In the genomic region with DNA sequence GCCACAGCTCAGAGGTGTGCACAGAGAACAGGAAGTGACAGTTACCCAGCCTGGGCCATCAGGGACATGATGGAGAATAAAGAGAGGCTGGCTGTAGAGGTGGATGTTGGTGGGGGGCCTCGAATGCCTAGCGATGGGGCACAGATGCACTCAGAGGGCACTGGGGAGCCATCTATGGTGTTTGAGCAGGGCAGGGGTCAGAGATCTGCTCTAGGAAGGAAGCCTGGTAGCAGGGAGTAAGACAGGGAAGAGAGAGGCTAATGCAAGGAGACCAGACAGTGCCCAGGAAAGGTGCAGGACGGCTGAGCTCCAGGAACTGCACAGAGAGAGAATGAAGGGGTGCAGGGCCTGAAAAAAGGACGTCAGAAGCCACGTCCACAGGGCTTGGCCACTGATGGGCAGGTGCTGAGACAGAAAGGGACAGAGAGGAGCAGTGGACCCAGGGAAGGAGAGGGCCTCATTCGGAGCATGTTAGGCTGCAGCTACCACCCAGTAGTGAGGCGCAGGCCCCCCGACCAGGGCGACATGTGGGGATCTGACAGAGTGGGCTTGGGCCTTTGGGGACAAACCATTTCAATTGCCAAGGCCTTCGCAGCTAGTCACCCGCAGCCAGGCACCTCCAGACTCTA, we compare ENCODE assay signal across 18 cellular contexts. TPM values are rescaled to one million over a fixed set of nuclear protein-coding genes. Genes with fewer than 3 reads are reported as not detected.
DNase-seq lines count a peak whose midpoint lies in the region; ATAC-seq and TF ChIP-seq lines count a peak whose summit lies in the region.
"Had no signal": no experiment of that assay in that cellular context is flagged by ENCODE, and none has a peak within 500 bp of the region (broad histone marks: within the 10 kb centered on the region; RNA-seq: fewer than 3 reads in every experiment).

No MANE protein-coding gene starts in this region.

- POLR2A ChIA-PET in activated CD8-positive, alpha-beta T cell treated with anti-CD3 and anti-CD28 coated beads for 36 hours (lab: Charles Lee): interaction anchor here (0.8 to 6.3 kb wide), 3 partner anchors 9 to 17 kb away, joined by 3 to 24 read pairs (median 3); no protein-coding TSS in a partner anchor

- H3K9me3 ChIP-seq in BLaER1: no peaks in the 10 kb centered on the region
- H3K9me3 ChIP-seq: Peyer's patch had no signal

- peaks cover 88% of the 10 kb centered on the region for H3K36me3 ChIP-seq in BLaER1
- H3K36me3 ChIP-seq: Peyer's patch had no signal

- no peaks in the 10 kb centered on the region for H3K27me3 Mint-ChIP-seq in activated CD4-positive, alpha-beta T cell treated with anti-CD3 and anti-CD28 coated beads, Interleukin-2, amount 10 ng/mL, durations not matched to agents 24 days and 14 days
- H3K27me3 Mint-ChIP-seq in activated CD8-positive, alpha-beta T cell treated with anti-CD3 and anti-CD28 coated beads for 36 hours: no peaks in the 10 kb centered on the region
- H3K27me3 Mint-ChIP-seq in glutamatergic neuron (ENCODE audit: unreplicated experiment): peaks cover 3% of the 10 kb centered on the region
- H3K27me3 Mint-ChIP-seq: CD4-positive, CD25-positive, alpha-beta regulatory T cell had no signal

- no peak for DNase-seq in activated CD4-positive, alpha-beta T cell treated with anti-CD3 and anti-CD28 coated beads, Interleukin-2, amount 10 ng/mL, durations not matched to agents 24 days and 14 days
- no peak for DNase-seq in activated CD4-positive, alpha-beta T cell treated with anti-CD3 and anti-CD28 coated beads for 48 hours
- DNase-seq in activated CD8-positive, alpha-beta T cell treated with anti-CD3 and anti-CD28 coated beads for 36 hours: no peak
- DNase-seq in glutamatergic neuron (no peak), NCI-H1694 (lab: John Stamatoyannopoulos, UW) (no peak)
- no peak for DNase-seq in stimulated activated CD4-positive, alpha-beta T cell treated with anti-CD3 and anti-CD28 coated beads, Interleukin-12 subunit alpha, Interleukin-12 subunit beta, amount 100 ng/mL, for 4 hours
- DNase-seq: 8988T; CD4-positive, CD25-positive, alpha-beta regulatory T cell; DMS79; IMR-90; MV-4-11; NCI-H1417 treated with DMSO at 0.1 percent for 48 hours; NCI-H2029 treated with DMSO at 0.1 percent for 48 hours; NCI-H510A; Peyer's patch; Right ventricle myocardium superior had no signal

- peak overlapping the region; percentile 65 for H3K4me2 ChIP-seq in BLaER1

- H3K4me3 Mint-ChIP-seq in activated CD4-positive, alpha-beta T cell treated with anti-CD3 and anti-CD28 coated beads, Interleukin-2, amount 10 ng/mL, durations not matched to agents 24 days and 14 days: no peak overlapping the region
- no peak overlapping the region for H3K4me3 Mint-ChIP-seq in activated CD8-positive, alpha-beta T cell treated with anti-CD3 and anti-CD28 coated beads for 36 hours
- peak overlapping the region; percentile 52 for H3K4me3 Mint-ChIP-seq in glutamatergic neuron (ENCODE audit: unreplicated experiment)
- H3K4me3 Mint-ChIP-seq: CD4-positive, CD25-positive, alpha-beta regulatory T cell had no signal

- peak overlapping the region; percentile 45 for H3K27ac Mint-ChIP-seq in activated CD4-positive, alpha-beta T cell treated with anti-CD3 and anti-CD28 coated beads, Interleukin-2, amount 10 ng/mL, durations not matched to agents 24 days and 14 days
- H3K27ac Mint-ChIP-seq in activated CD8-positive, alpha-beta T cell treated with anti-CD3 and anti-CD28 coated beads for 36 hours: peak overlapping the region; percentile 5
- H3K27ac Mint-ChIP-seq in glutamatergic neuron (ENCODE audit: unreplicated experiment): peak overlapping the region; percentile 70

- no peak overlapping the region for H3K4me3 ChIP-seq in BLaER1
- H3K4me3 ChIP-seq: Peyer's patch had no signal

- peaks cover 99% of the 10 kb centered on the region for H4K20me1 ChIP-seq in BLaER1

- H3K36me3 Mint-ChIP-seq in activated CD4-positive, alpha-beta T cell treated with anti-CD3 and anti-CD28 coated beads, Interleukin-2, amount 10 ng/mL, durations not matched to agents 24 days and 14 days (ENCODE audit: low read depth): peaks cover 44% of the 10 kb centered on the region
- H3K36me3 Mint-ChIP-seq in activated CD8-positive, alpha-beta T cell treated with anti-CD3 and anti-CD28 coated beads for 36 hours (ENCODE audit: low read depth): peaks cover 52% of the 10 kb centered on the region
- no peaks in the 10 kb centered on the region for H3K36me3 Mint-ChIP-seq in glutamatergic neuron (ENCODE audit: unreplicated experiment)

- peak overlapping the region; percentile 38; the same call in 1 of the 2 replicates for H3K9ac ChIP-seq in BLaER1

- peaks cover 92% of the 10 kb centered on the region for H3K4me1 ChIP-seq in BLaER1
- H3K4me1 ChIP-seq: Peyer's patch had no signal

- no peak for ATAC-seq in activated CD8-positive, alpha-beta T cell treated with anti-CD3 and anti-CD28 coated beads for 36 hours
- no peak for ATAC-seq in HG02588 (IDR thresholded peaks at IDR 0.05; ENCODE audit: unreplicated experiment)

- no peaks in the 10 kb centered on the region for H3K27me3 ChIP-seq in BLaER1
- H3K27me3 ChIP-seq: Peyer's patch had no signal

- peak overlapping the region; percentile 22 for H3K27ac ChIP-seq in BLaER1
- H3K27ac ChIP-seq: Peyer's patch had no signal

- H3K4me1 Mint-ChIP-seq in activated CD4-positive, alpha-beta T cell treated with anti-CD3 and anti-CD28 coated beads, Interleukin-2, amount 10 ng/mL, durations not matched to agents 24 days and 14 days: peaks cover 4% of the 10 kb centered on the region
- peaks cover 24% of the 10 kb centered on the region for H3K4me1 Mint-ChIP-seq in activated CD8-positive, alpha-beta T cell treated with anti-CD3 and anti-CD28 coated beads for 36 hours (ENCODE audit: low read depth)
- peaks cover 57% of the 10 kb centered on the region for H3K4me1 Mint-ChIP-seq in glutamatergic neuron (ENCODE audit: low read depth, unreplicated experiment)

- TF ChIP-seq CTCF in activated CD8-positive, alpha-beta T cell treated with anti-CD3 and anti-CD28 coated beads for 36 hours (IDR thresholded peaks at IDR 0.05): no peak
- TF ChIP-seq CTCF in glutamatergic neuron (IDR thresholded peaks at IDR 0.05; ENCODE audit: partially characterized antibody, unreplicated experiment): no peak

- H3K9me3 Mint-ChIP-seq in activated CD4-positive, alpha-beta T cell treated with anti-CD3 and anti-CD28 coated beads, Interleukin-2, amount 10 ng/mL, durations not matched to agents 24 days and 14 days: no peaks in the 10 kb centered on the region
- H3K9me3 Mint-ChIP-seq in activated CD8-positive, alpha-beta T cell treated with anti-CD3 and anti-CD28 coated beads for 36 hours: no peaks in the 10 kb centered on the region
- H3K9me3 Mint-ChIP-seq in glutamatergic neuron (ENCODE audit: unreplicated experiment): peaks cover 18% of the 10 kb centered on the region
- H3K9me3 Mint-ChIP-seq: CD4-positive, CD25-positive, alpha-beta regulatory T cell had no signal

- CTCF ChIA-PET in activated CD8-positive, alpha-beta T cell treated with anti-CD3 and anti-CD28 coated beads for 36 hours (lab: Charles Lee): interaction anchor here (2.4 to 2.9 kb wide), 2 partner anchors 9 to 10 kb away, joined by 7 to 10 read pairs; no protein-coding TSS in a partner anchor

- intact Hi-C loops in activated CD4-positive, alpha-beta T cell treated with anti-CD3 and anti-CD28 coated beads, Interleukin-2, amount 10 ng/mL, durations not matched to agents 24 days and 14 days (cut with micrococcal nuclease): no loop called here
- intact Hi-C loops in activated CD8-positive, alpha-beta T cell treated with anti-CD3 and anti-CD28 coated beads for 36 hours (cut with micrococcal nuclease): no loop called here

RNA-seq across cellular contexts. Expression of gene KCNAB2, which starts 1.1 kb away (rescaled TPM):
- 261 and 262 TPM in 2 replicates for total RNA-seq in activated CD4-positive, alpha-beta T cell treated with anti-CD3 and anti-CD28 coated beads, Interleukin-2, amount 10 ng/mL, durations not matched to agents 24 days and 14 days
- 100 to 1,000 TPM; 290 to 299 TPM for total RNA-seq in activated CD8-positive, alpha-beta T cell treated with anti-CD3 and anti-CD28 coated beads for 36 hours
- 20.4 TPM for total RNA-seq in glutamatergic neuron (ENCODE audit: unreplicated experiment)

RNA-seq across cellular contexts. Expression of gene NPHP4, which starts 52.4 kb away (rescaled TPM):
- total RNA-seq in activated CD4-positive, alpha-beta T cell treated with anti-CD3 and anti-CD28 coated beads, Interleukin-2, amount 10 ng/mL, durations not matched to agents 24 days and 14 days: 20.0 and 21.0 TPM in 2 replicates
- 10 to 100 TPM; 16.5 to 16.8 TPM for total RNA-seq in activated CD8-positive, alpha-beta T cell treated with anti-CD3 and anti-CD28 coated beads for 36 hours
- 28.4 TPM for total RNA-seq in glutamatergic neuron (ENCODE audit: unreplicated experiment)

Comparison
In these comparisons a context has a peak if more than half of its experiments do, and no peak if none do; other contexts are left out.
1. H3K27ac Mint-ChIP-seq: peak in every context shown above with its lines; median percentile 70 in glutamatergic neuron; 45 in activated CD4-positive, alpha-beta T cell treated with anti-CD3 and anti-CD28 coated beads, Interleukin-2, amount 10 ng/mL, durations not matched to agents 24 days and 14 days; 5 in activated CD8-positive, alpha-beta T cell treated with anti-CD3 and anti-CD28 coated beads for 36 hours.
2. RNA of gene KCNAB2, which starts 1.1 kb away (total RNA-seq): 290 to 299 TPM in activated CD8-positive, alpha-beta T cell treated with anti-CD3 and anti-CD28 coated beads for 36 hours and 261 to 262 TPM in activated CD4-positive, alpha-beta T cell treated with anti-CD3 and anti-CD28 coated beads, Interleukin-2, amount 10 ng/mL, durations not matched to agents 24 days and 14 days; 20.4 TPM in glutamatergic neuron (single experiment); every median in the first group is over 10 times any median in the second.